8 cellular contexts compared by ENCODE assay signal in the genomic region with DNA sequence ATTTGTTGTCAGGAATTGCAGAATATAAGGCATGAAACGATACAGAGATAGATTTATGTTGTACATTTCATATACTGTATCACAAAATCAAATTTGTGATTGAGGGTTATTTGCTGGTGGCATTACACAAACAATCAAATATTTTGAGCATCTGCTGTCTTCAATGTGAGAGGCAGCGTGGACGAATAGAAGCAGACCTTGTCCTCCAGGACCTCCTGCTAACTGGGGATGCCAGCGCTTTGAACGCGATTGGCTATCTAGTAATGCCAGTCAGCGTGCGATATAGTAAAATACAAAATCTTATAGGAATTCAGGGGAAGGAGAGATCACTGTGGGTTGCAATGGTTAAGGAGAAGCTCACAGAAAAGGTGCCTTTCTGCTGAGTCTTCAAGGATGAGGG. TPM values are rescaled to one million over a fixed set of nuclear protein-coding genes. Genes with fewer than 3 reads are reported as not detected.
DNase-seq lines count a peak whose midpoint lies in the region; ATAC-seq, FAIRE-seq and TF ChIP-seq lines count a peak whose summit lies in the region.

No MANE protein-coding gene starts in this region.

- H3K4me1 Mint-ChIP-seq in activated naive CD4-positive, alpha-beta T cell treated with anti-CD3 and anti-CD28 coated beads, Interleukin-2, amount 10 ng/mL, durations not matched to agents 7 days and 5 days = peaks cover 36% of the 10 kb centered on the region
- peaks cover 4% of the 10 kb centered on the region for H3K4me1 Mint-ChIP-seq in astrocyte (ENCODE audit: low read depth, unreplicated experiment)

- peaks cover 26% of the 10 kb centered on the region for H3K36me3 Mint-ChIP-seq in activated naive CD4-positive, alpha-beta T cell treated with anti-CD3 and anti-CD28 coated beads, Interleukin-2, amount 10 ng/mL, durations not matched to agents 7 days and 5 days
- H3K36me3 Mint-ChIP-seq in astrocyte (ENCODE audit: low read depth, unreplicated experiment) = peaks cover 15% of the 10 kb centered on the region

- H3K9me3 Mint-ChIP-seq in activated naive CD4-positive, alpha-beta T cell treated with anti-CD3 and anti-CD28 coated beads, Interleukin-2, amount 10 ng/mL, durations not matched to agents 7 days and 5 days = no peaks in the 10 kb centered on the region
- peaks cover 1% of the 10 kb centered on the region for H3K9me3 Mint-ChIP-seq in astrocyte (ENCODE audit: unreplicated experiment)

- H3K4me3 ChIP-seq in astrocyte (ENCODE audit: insufficient read depth, low read depth, low read length) (peak overlapping the region; percentile 79), lower leg skin (ENCODE audit: low read depth, poor library complexity, severe bottlenecking) (peak overlapping the region; percentile 9), tibial artery (peak overlapping the region; percentile 73 to 94)

- H3K27me3 ChIP-seq in astrocyte (ENCODE audit: insufficient read depth, low read length) = peaks cover 2% of the 10 kb centered on the region
- H3K27me3 ChIP-seq in tibial artery = no peaks in the 10 kb centered on the region

- H3K27ac ChIP-seq in astrocyte (ENCODE audit: low read depth, low read length) (peak overlapping the region; percentile 2), tibial artery (peak overlapping the region; percentile 85 to 94)

- CTCF ChIA-PET in activated naive CD4-positive, alpha-beta T cell treated with anti-CD3 and anti-CD28 coated beads, Interleukin-2, amount 10 ng/mL, durations not matched to agents 7 days and 5 days (lab: Charles Lee) = interaction anchor here (1.2 to 3.5 kb wide), 5 partner anchors 16 to 485 kb away, joined by 4 to 22 read pairs (median 5); no protein-coding TSS in a partner anchor

- H3K9me3 ChIP-seq in astrocyte (ENCODE audit: insufficient read depth, low read depth, low read length) (no peaks in the 10 kb centered on the region), tibial artery (no peaks in the 10 kb centered on the region)

- WGBS in lower leg skin, 2 donors = 60 to 64% methylated on average over 8 of the region's 8 CpGs

- peak overlapping the region; percentile 55 for H3K27ac Mint-ChIP-seq in activated naive CD4-positive, alpha-beta T cell treated with anti-CD3 and anti-CD28 coated beads, Interleukin-2, amount 10 ng/mL, durations not matched to agents 7 days and 5 days
- peak overlapping the region; percentile 77 for H3K27ac Mint-ChIP-seq in astrocyte (ENCODE audit: unreplicated experiment)

- peaks cover 9% of the 10 kb centered on the region for H3K27me3 Mint-ChIP-seq in activated naive CD4-positive, alpha-beta T cell treated with anti-CD3 and anti-CD28 coated beads, Interleukin-2, amount 10 ng/mL, durations not matched to agents 7 days and 5 days
- H3K27me3 Mint-ChIP-seq in astrocyte (ENCODE audit: low read depth, unreplicated experiment) = peaks cover 18% of the 10 kb centered on the region

- no peak for DNase-seq in activated naive CD4-positive, alpha-beta T cell treated with anti-CD3 and anti-CD28 coated beads, Interleukin-2, amount 10 ng/mL, durations not matched to agents 7 days and 5 days
- DNase-seq in activated naive CD4-positive, alpha-beta T cell treated with Interleukin-2 at 50 U/mL for 16 hours = no peak
- DNase-seq in astrocyte (ENCODE audit: low read depth) = peak; percentile 2
- no peak for DNase-seq in lower leg skin (ENCODE audit: low spot score in 2 of 2)
- DNase-seq in tibial artery = no peak
- no peak for DNase-seq in DMS79 treated with DMSO at 0.1 percent for 48 hours (lab: John Stamatoyannopoulos, UW)

- no peak for FAIRE-seq in astrocyte (lab: Jason Lieb, UNC)

- H3K9ac ChIP-seq in astrocyte (ENCODE audit: low read length) = peak overlapping the region; percentile 92

- intact Hi-C loops in lower leg skin (cut with DNase I; ENCODE audit: low total_unique reads) (no loop called here), tibial artery (cut with DNase I; ENCODE audit: low total_unique reads) (no loop called here)

- H3K4me1 ChIP-seq in astrocyte (ENCODE audit: insufficient read depth, low read length) = peaks cover 8% of the 10 kb centered on the region
- peaks cover 7 to 41% (median 24%) of the 10 kb centered on the region in 4 donors for H3K4me1 ChIP-seq in tibial artery

- peaks cover 43% of the 10 kb centered on the region for H3K79me2 ChIP-seq in astrocyte (ENCODE audit: insufficient read depth, low read length)

- no peak for ATAC-seq in HG02981 (IDR thresholded peaks at IDR 0.05; ENCODE audit: unreplicated experiment)
- ATAC-seq in GM21423 (IDR thresholded peaks at IDR 0.05; ENCODE audit: unreplicated experiment) = no peak

- H3K36me3 ChIP-seq in astrocyte (ENCODE audit: insufficient read depth, low read length) = peaks cover 12% of the 10 kb centered on the region
- peaks cover 25 to 34% (median 27%) of the 10 kb centered on the region in 3 donors for H3K36me3 ChIP-seq in tibial artery

- peak overlapping the region; percentile 76 for H2AFZ ChIP-seq in astrocyte (ENCODE audit: low read depth, low read length)

- peak overlapping the region; percentile 82 for H3K4me3 Mint-ChIP-seq in activated naive CD4-positive, alpha-beta T cell treated with anti-CD3 and anti-CD28 coated beads, Interleukin-2, amount 10 ng/mL, durations not matched to agents 7 days and 5 days
- H3K4me3 Mint-ChIP-seq in astrocyte (ENCODE audit: unreplicated experiment) = peak overlapping the region; percentile 80

- H4K20me1 ChIP-seq in astrocyte (ENCODE audit: insufficient read depth, low read length) = no peaks in the 10 kb centered on the region

- TF ChIP-seq CTCF in astrocyte (IDR thresholded peaks at IDR 0.05; ENCODE audit: insufficient read depth, low read depth, low read length) (no peak), lower leg skin (IDR thresholded peaks at IDR 0.05) (no peak), tibial artery (IDR thresholded peaks at IDR 0.05) (no peak)

- H3K4me2 ChIP-seq in astrocyte (ENCODE audit: low read length) = peak overlapping the region; percentile 98

- TF ChIP-seq POLR2A in lower leg skin (IDR thresholded peaks at IDR 0.05) = no peak

RNA-seq across cellular contexts. Expression of gene SNX19, which starts 0.6 kb away (rescaled TPM):
- total RNA-seq in astrocyte = 45.6 and 48.4 TPM in 2 replicates
- 10 to 100 TPM; 50.0 to 77.2 (median 60.5) TPM for total RNA-seq in lower leg skin

Comparison
In these comparisons a context has a peak if more than half of its experiments do, and no peak if none do; other contexts are left out.
1. H3K4me3 ChIP-seq: peak in every context shown above with its lines; median percentile 84 in tibial artery; 79 in astrocyte; 9 in lower leg skin.